Comparison of ENCODE assay signal across 8 cellular contexts in the genomic region with DNA sequence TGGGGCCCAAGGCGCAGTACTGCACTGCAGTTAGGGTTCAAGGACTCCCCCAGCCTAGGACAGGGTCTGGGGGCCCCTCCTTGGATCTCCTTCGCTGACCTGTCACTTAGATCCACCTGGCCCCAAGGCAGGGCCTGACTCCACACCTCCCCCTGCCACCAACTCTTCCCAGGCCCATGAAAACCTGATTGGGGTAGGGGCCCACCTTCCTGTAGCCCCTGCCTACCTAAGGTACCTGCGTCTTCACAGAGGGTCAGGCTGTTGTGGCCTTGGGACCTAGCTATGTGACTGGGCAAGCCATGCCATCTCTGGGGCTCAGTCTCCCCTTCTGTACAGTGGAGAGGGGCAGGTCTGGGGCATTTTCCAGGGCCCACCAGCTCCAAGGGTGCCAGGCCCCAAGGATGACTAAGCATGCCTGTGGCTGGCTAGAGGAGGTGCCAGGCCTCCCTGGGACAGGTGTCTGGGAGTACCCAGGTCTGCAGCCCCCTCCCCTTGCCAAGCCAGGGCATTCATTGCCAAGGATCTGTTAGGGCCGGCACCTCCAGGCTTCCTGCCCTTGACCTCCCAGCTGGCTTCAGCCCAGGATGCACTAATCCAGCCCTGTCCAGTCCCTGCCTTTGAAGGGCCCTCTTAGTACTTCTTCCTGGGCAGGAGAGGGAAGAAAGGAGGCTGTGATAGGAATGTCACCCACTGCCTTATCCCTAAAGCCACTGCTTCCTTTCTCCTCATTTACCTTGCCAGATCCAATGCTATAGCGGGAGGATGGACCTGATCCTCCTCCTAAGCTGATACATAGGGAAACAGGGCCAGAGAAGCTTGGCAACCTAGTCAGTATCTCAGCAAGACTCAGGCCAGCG. TPM values are rescaled to one million over a fixed set of nuclear protein-coding genes. Genes with fewer than 3 reads are reported as not detected.
DNase-seq lines count a peak whose midpoint lies in the region; ATAC-seq and TF ChIP-seq lines count a peak whose summit lies in the region.

No MANE protein-coding gene starts in this region.

- peak overlapping the region; percentile 49 for H2AFZ ChIP-seq in MM.1S (ENCODE audit: low read length)

- H3K36me3 ChIP-seq in BE2C = 0 out of 2 replicates have a peak, but pooled peaks cover 4% of the 10 kb centered on the region
- H3K36me3 ChIP-seq in MM.1S (replicated peaks; ENCODE audit: insufficient read depth, low read length) = no peaks in the 10 kb centered on the region

- peak overlapping the region; percentile 83 for H3K27ac Mint-ChIP-seq in dendritic cell treated with granulocyte-macrophage colony-stimulating factor and Interleukin-4, amounts not matched to agents 40 ng/mL and 50 ng/mL, for 4 days
- H3K27ac Mint-ChIP-seq in naive thymus-derived CD8-positive, alpha-beta T cell = peak overlapping the region in 8 of 10 donors; percentile 16 to 90 (median 78)

- no peak for ATAC-seq in naive thymus-derived CD8-positive, alpha-beta T cell
- ATAC-seq in GM19328 (IDR thresholded peaks at IDR 0.05; ENCODE audit: unreplicated experiment) = no peak
- no peak for ATAC-seq in HG02798 (IDR thresholded peaks at IDR 0.05; ENCODE audit: poor library complexity, unreplicated experiment)
- ATAC-seq in HG03159 (IDR thresholded peaks at IDR 0.05; ENCODE audit: unreplicated experiment) = no peak

- intact Hi-C loops in dendritic cell treated with granulocyte-macrophage colony-stimulating factor and Interleukin-4, amounts not matched to agents 40 ng/mL and 50 ng/mL, for 4 days (cut with micrococcal nuclease) = loop anchor here (5.0 kb wide), 1 partner anchor 348 kb away; a partner anchor contains a TSS

- H3K27ac ChIP-seq in MM.1S (ENCODE audit: low read length) = no peak overlapping the region

- H3K4me3 Mint-ChIP-seq in dendritic cell treated with granulocyte-macrophage colony-stimulating factor and Interleukin-4, amounts not matched to agents 40 ng/mL and 50 ng/mL, for 4 days = peak overlapping the region; percentile 91
- peak overlapping the region; percentile 74 to 89 (median 82) for H3K4me3 Mint-ChIP-seq in naive thymus-derived CD8-positive, alpha-beta T cell

- H3K4me3 ChIP-seq in BE2C (ENCODE audit: low read depth, low read length) = peak overlapping the region; percentile 68
- peak overlapping the region; percentile 75 for H3K4me3 ChIP-seq in MM.1S (ENCODE audit: low read length)

- H3K36me3 Mint-ChIP-seq in dendritic cell treated with granulocyte-macrophage colony-stimulating factor and Interleukin-4, amounts not matched to agents 40 ng/mL and 50 ng/mL, for 4 days (ENCODE audit: low read depth) = peaks cover 43% of the 10 kb centered on the region
- peaks cover 0 to 8% (median 0%) of the 10 kb centered on the region in 3 donors for H3K36me3 Mint-ChIP-seq in naive thymus-derived CD8-positive, alpha-beta T cell

- H3K27me3 Mint-ChIP-seq in dendritic cell treated with granulocyte-macrophage colony-stimulating factor and Interleukin-4, amounts not matched to agents 40 ng/mL and 50 ng/mL, for 4 days = no peaks in the 10 kb centered on the region
- no peaks in the 10 kb centered on the region for H3K27me3 Mint-ChIP-seq in naive thymus-derived CD8-positive, alpha-beta T cell

- no peaks in the 10 kb centered on the region for H3F3A ChIP-seq in MM.1S (ENCODE audit: insufficient read depth, low read length)

- POLR2A ChIA-PET in naive thymus-derived CD8-positive, alpha-beta T cell (lab: Charles Lee) = interaction anchor here (0.6 to 3.7 kb wide), 4 partner anchors 9 to 1963 kb away, joined by 3 to 33 read pairs (median 16); a partner anchor contains a TSS

- H3K9me3 ChIP-seq in BE2C = no peaks in the 10 kb centered on the region
- H3K9me3 ChIP-seq in MM.1S (replicated peaks; ENCODE audit: insufficient read depth, low read length) = no peaks in the 10 kb centered on the region

- H3K27me3 ChIP-seq in BE2C (no peaks in the 10 kb centered on the region), MM.1S (replicated peaks; ENCODE audit: insufficient read depth, low read length) (no peaks in the 10 kb centered on the region)

- no peaks in the 10 kb centered on the region for H3K9me3 Mint-ChIP-seq in dendritic cell treated with granulocyte-macrophage colony-stimulating factor and Interleukin-4, amounts not matched to agents 40 ng/mL and 50 ng/mL, for 4 days
- H3K9me3 Mint-ChIP-seq in naive thymus-derived CD8-positive, alpha-beta T cell = no peaks in the 10 kb centered on the region

- peak overlapping the region; percentile 71; the same call in 1 of the 2 replicates for H3K9ac ChIP-seq in MM.1S (ENCODE audit: low read length)

- no peaks in the 10 kb centered on the region for H3K79me2 ChIP-seq in MM.1S (ENCODE audit: low read length)

- peaks cover 4% of the 10 kb centered on the region; the same call in 1 of the 2 replicates for H3K4me1 ChIP-seq in BE2C
- H3K4me1 ChIP-seq in MM.1S (ENCODE audit: low read length) = no peaks in the 10 kb centered on the region

- no peak for TF ChIP-seq CTCF in BE2C (IDR thresholded peaks at IDR 0.05; ENCODE audit: low read depth, low read length)
- no peak for TF ChIP-seq CTCF in MM.1S (IDR thresholded peaks at IDR 0.05; ENCODE audit: low read length)

- DNase-seq in BE2C = no peak
- DNase-seq in MM.1S = no peak
- DNase-seq in naive thymus-derived CD8-positive, alpha-beta T cell = no peak
- DNase-seq in NCI-H146 treated with DMSO at 0.1 percent for 48 hours (lab: John Stamatoyannopoulos, UW; ENCODE audit: unreplicated experiment) = no peak

- no peaks in the 10 kb centered on the region for H3K9me2 ChIP-seq in MM.1S (replicated peaks; ENCODE audit: insufficient read depth, low read length)

- peaks cover 31% of the 10 kb centered on the region for H3K4me1 Mint-ChIP-seq in dendritic cell treated with granulocyte-macrophage colony-stimulating factor and Interleukin-4, amounts not matched to agents 40 ng/mL and 50 ng/mL, for 4 days (ENCODE audit: low read depth)
- peaks cover 9 to 18% (median 15%) of the 10 kb centered on the region in 4 donors for H3K4me1 Mint-ChIP-seq in naive thymus-derived CD8-positive, alpha-beta T cell

- H3K4me2 ChIP-seq in MM.1S (ENCODE audit: low read depth, low read length) = peak overlapping the region; percentile 95

- H4K20me1 ChIP-seq in MM.1S (ENCODE audit: insufficient read depth, low read length) = no peaks in the 10 kb centered on the region

RNA-seq across cellular contexts. Expression of a gene that starts 1.3 kb away (rescaled TPM):
- polyA plus RNA-seq in BE2C (2012; ENCODE audit: insufficient read depth, insufficient read length, low read depth) = 23.1 TPM
- 10 to 100 TPM; 14.1 to 14.6 TPM for total RNA-seq in naive thymus-derived CD8-positive, alpha-beta T cell
- 1 to 10 TPM; 2.8 to 4.8 (median 3.4) TPM for polyA plus RNA-seq in naive thymus-derived CD8-positive, alpha-beta T cell

RNA-seq across cellular contexts. Expression of a gene that starts 57.0 kb away (rescaled TPM):
- 35.3 TPM for polyA plus RNA-seq in BE2C (2012; ENCODE audit: insufficient read depth, insufficient read length, low read depth)
- not detected for total RNA-seq in naive thymus-derived CD8-positive, alpha-beta T cell
- polyA plus RNA-seq in naive thymus-derived CD8-positive, alpha-beta T cell = not detected
